8 cellular contexts compared by ENCODE assay signal in the genomic region with DNA sequence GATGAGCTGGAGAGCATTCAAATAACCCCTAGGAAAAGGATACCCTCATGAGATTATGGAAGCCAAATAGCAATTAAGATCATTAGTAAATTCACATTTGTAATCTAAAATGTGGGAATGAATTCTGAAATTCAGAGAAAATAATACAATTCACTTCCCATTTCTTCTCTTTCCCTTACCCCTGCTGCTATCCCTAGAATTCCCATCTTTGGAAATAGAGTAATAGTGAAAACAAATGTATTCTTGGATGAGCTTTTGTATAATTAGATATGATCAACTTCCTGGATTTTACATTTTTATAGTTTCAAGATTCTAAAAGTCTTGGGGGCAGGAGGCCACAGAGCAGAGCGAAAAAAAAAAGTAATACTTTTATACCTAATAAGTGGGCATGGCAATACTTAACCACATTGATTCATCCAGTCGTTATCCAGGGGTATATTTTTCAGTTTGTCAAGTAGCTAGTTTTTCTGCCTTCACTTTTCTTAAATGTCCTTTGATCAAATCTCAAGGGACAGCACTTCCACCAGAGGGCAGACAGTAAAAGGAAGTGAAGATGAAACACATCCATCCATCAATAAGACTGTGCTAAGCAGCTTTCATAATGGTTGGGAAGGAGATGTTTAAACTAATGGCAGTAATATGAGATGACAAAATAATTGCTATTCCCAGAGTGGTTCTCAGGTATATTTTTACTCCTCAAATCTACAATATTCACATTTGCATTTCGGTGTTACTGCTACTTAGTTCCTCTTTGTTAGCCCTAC.
DNase-seq lines count a peak whose midpoint lies in the region; ATAC-seq and TF ChIP-seq lines count a peak whose summit lies in the region.

No MANE protein-coding gene starts in this region.

- intact Hi-C loops in left cardiac atrium (cut with DNase I), result no loop called here

- ATAC-seq in HG02642 (IDR thresholded peaks at IDR 0.05; ENCODE audit: poor library complexity, unreplicated experiment) (no peak), left cardiac atrium (no peak), HG03439 (IDR thresholded peaks at IDR 0.05; ENCODE audit: unreplicated experiment) (no peak)

- no peaks in the 10 kb centered on the region for H3K79me2 ChIP-seq in OCI-LY1 (ENCODE audit: insufficient read depth, low read length)

- H3F3A ChIP-seq in OCI-LY1 (ENCODE audit: insufficient read depth, low read length), result no peaks in the 10 kb centered on the region

- no peaks in the 10 kb centered on the region for H3K36me3 ChIP-seq in OCI-LY1 (ENCODE audit: insufficient read depth, low read length)

- H2AFZ ChIP-seq in OCI-LY1 (ENCODE audit: low read length), result no peak overlapping the region

- H4K20me1 ChIP-seq in OCI-LY1 (ENCODE audit: insufficient read depth, low read length), result no peaks in the 10 kb centered on the region

- H3K4me1 ChIP-seq in OCI-LY1 (ENCODE audit: insufficient read depth, low read length, severe bottlenecking), result no peaks in the 10 kb centered on the region

- TF ChIP-seq CTCF in OCI-LY1 (IDR thresholded peaks at IDR 0.05; ENCODE audit: low read length), result peak; percentile 26; the same call in 1 of the 2 replicates

- H3K9ac ChIP-seq in OCI-LY1 (ENCODE audit: low read length), result no peak overlapping the region

- no peak overlapping the region for H3K4me3 ChIP-seq in OCI-LY1 (ENCODE audit: low read depth, low read length, poor library complexity, severe bottlenecking)

- no peak overlapping the region for H3K27ac ChIP-seq in OCI-LY1 (ENCODE audit: low read depth, low read length, poor library complexity, severe bottlenecking)

- no peaks in the 10 kb centered on the region for H3K27me3 ChIP-seq in OCI-LY1 (ENCODE audit: insufficient read depth, low read length)

- no peaks in the 10 kb centered on the region for H3K9me2 ChIP-seq in OCI-LY1 (ENCODE audit: low read depth, low read length)

- no peak overlapping the region for H3K4me2 ChIP-seq in OCI-LY1 (ENCODE audit: low read length)

- no peaks in the 10 kb centered on the region for H3K9me3 ChIP-seq in OCI-LY1 (ENCODE audit: low read length)

- DNase-seq in AML-193 (lab: John Stamatoyannopoulos, UW), result peak; percentile 1 to 15
- peak; percentile 1 for DNase-seq in HPDE6-E6E7 (ENCODE audit: extremely low spot score)
- DNase-seq in iPS-NIHi11 (ENCODE audit: low spot score), result peak; percentile 24
- DNase-seq in left cardiac atrium, result no peak
- DNase-seq in GF-D8 (lab: John Stamatoyannopoulos, UW), result no peak

Comparison
In these comparisons a context has a peak if more than half of its experiments do, and no peak if none do; other contexts are left out.
1. DNase-seq: peak in AML-193 (2 of 2), HPDE6-E6E7 (single experiment) and iPS-NIHi11 (single experiment); none in left cardiac atrium (single experiment) and GF-D8 (single experiment).